In genomic region chr18:67280843-67281242, GRCh38 we compare ENCODE assay signal across 1 cellular context.
TF ChIP-seq lines count a peak whose summit lies in the region.

No MANE protein-coding gene starts in this region.

TF ChIP-seq in SK-N-SH, 30 proteins besides CTCF, POLR2A, EP300 and RAD21 (continued from another document):
- TF ChIP-seq, protein P1, sequence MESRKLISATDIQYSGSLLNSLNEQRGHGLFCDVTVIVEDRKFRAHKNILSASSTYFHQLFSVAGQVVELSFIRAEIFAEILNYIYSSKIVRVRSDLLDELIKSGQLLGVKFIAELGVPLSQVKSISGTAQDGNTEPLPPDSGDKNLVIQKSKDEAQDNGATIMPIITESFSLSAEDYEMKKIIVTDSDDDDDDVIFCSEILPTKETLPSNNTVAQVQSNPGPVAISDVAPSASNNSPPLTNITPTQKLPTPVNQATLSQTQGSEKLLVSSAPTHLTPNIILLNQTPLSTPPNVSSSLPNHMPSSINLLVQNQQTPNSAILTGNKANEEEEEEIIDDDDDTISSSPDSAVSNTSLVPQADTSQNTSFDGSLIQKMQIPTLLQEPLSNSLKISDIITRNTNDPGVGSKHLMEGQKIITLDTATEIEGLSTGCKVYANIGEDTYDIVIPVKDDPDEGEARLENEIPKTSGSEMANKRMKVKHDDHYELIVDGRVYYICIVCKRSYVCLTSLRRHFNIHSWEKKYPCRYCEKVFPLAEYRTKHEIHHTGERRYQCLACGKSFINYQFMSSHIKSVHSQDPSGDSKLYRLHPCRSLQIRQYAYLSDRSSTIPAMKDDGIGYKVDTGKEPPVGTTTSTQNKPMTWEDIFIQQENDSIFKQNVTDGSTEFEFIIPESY (IDR thresholded peaks at IDR 0.05; ENCODE audit: borderline replicate concordance, low read depth): no peak
- TF ChIP-seq YY1 (IDR thresholded peaks at IDR 0.05; ENCODE audit: low read depth) (no peak), FOXJ3 (CRISPR knock-in tag; IDR thresholded peaks at IDR 0.05) (no peak), SIN3A (IDR thresholded peaks at IDR 0.05; ENCODE audit: borderline replicate concordance, low read depth, low read length) (no peak), TAF1 (IDR thresholded peaks at IDR 0.05; ENCODE audit: borderline replicate concordance, low read depth, low read length) (no peak), IRF3 (IDR thresholded peaks at IDR 0.05; ENCODE audit: low read depth, low read length) (no peak), REST (IDR thresholded peaks at IDR 0.05; ENCODE audit: low read depth, low read length) (no peak), NRF1 (IDR thresholded peaks at IDR 0.05; ENCODE audit: low read depth, low read length) (no peak), USF2 (IDR thresholded peaks at IDR 0.05; ENCODE audit: borderline replicate concordance, low read depth, low read length) (no peak), FOXM1 (IDR thresholded peaks at IDR 0.05; ENCODE audit: low read depth) (no peak), MXI1 (IDR thresholded peaks at IDR 0.05; ENCODE audit: low read depth, low read length) (no peak), TCF12 (IDR thresholded peaks at IDR 0.05) (0 out of 2 replicates have a peak, but pooled peaks have one; percentile 7), MEF2A (IDR thresholded peaks at IDR 0.05; ENCODE audit: borderline replicate concordance, low read depth) (no peak), FOSL2 (IDR thresholded peaks at IDR 0.05; ENCODE audit: borderline replicate concordance, low read depth) (no peak)
- TF ChIP-seq, protein P2, sequence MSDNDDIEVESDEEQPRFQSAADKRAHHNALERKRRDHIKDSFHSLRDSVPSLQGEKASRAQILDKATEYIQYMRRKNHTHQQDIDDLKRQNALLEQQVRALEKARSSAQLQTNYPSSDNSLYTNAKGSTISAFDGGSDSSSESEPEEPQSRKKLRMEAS (IDR thresholded peaks at IDR 0.05; ENCODE audit: low read depth): no peak
- TF ChIP-seq, protein P3, sequence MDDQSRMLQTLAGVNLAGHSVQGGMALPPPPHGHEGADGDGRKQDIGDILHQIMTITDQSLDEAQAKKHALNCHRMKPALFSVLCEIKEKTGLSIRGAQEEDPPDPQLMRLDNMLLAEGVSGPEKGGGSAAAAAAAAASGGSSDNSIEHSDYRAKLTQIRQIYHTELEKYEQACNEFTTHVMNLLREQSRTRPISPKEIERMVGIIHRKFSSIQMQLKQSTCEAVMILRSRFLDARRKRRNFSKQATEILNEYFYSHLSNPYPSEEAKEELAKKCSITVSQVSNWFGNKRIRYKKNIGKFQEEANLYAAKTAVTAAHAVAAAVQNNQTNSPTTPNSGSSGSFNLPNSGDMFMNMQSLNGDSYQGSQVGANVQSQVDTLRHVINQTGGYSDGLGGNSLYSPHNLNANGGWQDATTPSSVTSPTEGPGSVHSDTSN (IDR thresholded peaks at IDR 0.05): no peak
